ENCODE assay signal across 18 cellular contexts in genomic region chr9:95736891-95737522, GRCh38.
DNase-seq lines count a peak whose midpoint lies in the region; ATAC-seq and TF ChIP-seq lines count a peak whose summit lies in the region.
"Had no signal": no experiment of that assay in that cellular context is flagged by ENCODE, and none has a peak within 500 bp of the region (broad histone marks: within the 10 kb centered on the region; RNA-seq: fewer than 3 reads in every experiment).

No MANE protein-coding gene starts in this region.

- H3K36me3 ChIP-seq in BLaER1 (no peaks in the 10 kb centered on the region), GM23338 (ENCODE audit: insufficient read depth) (no peaks in the 10 kb centered on the region), trophoblast cell (ENCODE audit: control insufficient read depth in 1 of 2, insufficient read depth in 2 of 2, low read length in 2 of 2) (no peaks in the 10 kb centered on the region)
- H3K36me3 ChIP-seq: MG63, Peyer's patch had no signal

- H3K27ac ChIP-seq in BLaER1 = no peak overlapping the region
- H3K27ac ChIP-seq in GM23338 (ENCODE audit: low read depth) = no peak overlapping the region
- H3K27ac ChIP-seq in VCaP = peak overlapping the region; percentile 10; the same call in 1 of the 2 replicates
- peak overlapping the region; percentile 67 for H3K27ac ChIP-seq in trophoblast cell (ENCODE audit: low read depth, low read length)
- H3K27ac ChIP-seq: KMS-11, Peyer's patch had no signal

- peak overlapping the region; percentile 71 for H2BK12ac ChIP-seq in trophoblast cell (ENCODE audit: low read length)

- H3K9me3 ChIP-seq in BLaER1 (no peaks in the 10 kb centered on the region), trophoblast cell (ENCODE audit: insufficient read depth, low read depth, low read length) (no peaks in the 10 kb centered on the region)
- H3K9me3 ChIP-seq: MG63, Peyer's patch had no signal

- no peaks in the 10 kb centered on the region for H3F3A ChIP-seq in GM23338 (replicated peaks; ENCODE audit: low read depth)

- no CpG with 5 or more reads among the region's 15 CpGs for WGBS in trophoblast cell (ENCODE audit: extremely low coverage, insufficient coverage, insufficient read length)

- H3K27me3 Mint-ChIP-seq in GM23338 (ENCODE audit: insufficient read depth, low read depth, poor library complexity) = peaks cover 10% of the 10 kb centered on the region

- peak overlapping the region; percentile 89 for H3K18ac ChIP-seq in trophoblast cell (ENCODE audit: low read length)

- no peak overlapping the region for H3K4me3 ChIP-seq in BLaER1
- no peak overlapping the region for H3K4me3 ChIP-seq in GM23338
- no peak overlapping the region for H3K4me3 ChIP-seq in trophoblast cell (ENCODE audit: low read depth, low read length)
- H3K4me3 ChIP-seq: MG63, Peyer's patch had no signal

- H3K14ac ChIP-seq in trophoblast cell (ENCODE audit: low read length) = peak overlapping the region; percentile 72

- H3K27me3 ChIP-seq in BLaER1 (no peaks in the 10 kb centered on the region), GM23338 (ENCODE audit: insufficient read depth) (no peaks in the 10 kb centered on the region), trophoblast cell (ENCODE audit: insufficient read depth, low read length) (no peaks in the 10 kb centered on the region)
- H3K27me3 ChIP-seq: MG63, Peyer's patch had no signal

- peak overlapping the region; percentile 96 for H4K91ac ChIP-seq in trophoblast cell (ENCODE audit: low read depth, low read length)

- ATAC-seq in GM23338 = peak; percentile 52
- ATAC-seq in HG02642 (IDR thresholded peaks at IDR 0.05; ENCODE audit: poor library complexity, unreplicated experiment) = no peak
- ATAC-seq: T-helper 17 cell had no signal

- peak overlapping the region; percentile 77 for H2AK5ac ChIP-seq in trophoblast cell (ENCODE audit: low read length)

- H3K9ac ChIP-seq in BLaER1 (no peak overlapping the region), trophoblast cell (ENCODE audit: low read length) (no peak overlapping the region)
- H3K9ac ChIP-seq: KMS-11 had no signal

- peak overlapping the region; percentile 97 for H2BK120ac ChIP-seq in trophoblast cell (ENCODE audit: insufficient read depth, low read length, poor library complexity)

- H4K20me1 ChIP-seq in BLaER1 = no peaks in the 10 kb centered on the region
- H4K20me1 ChIP-seq in GM23338 (replicated peaks; ENCODE audit: insufficient read depth) = no peaks in the 10 kb centered on the region

- peak overlapping the region; percentile 80 for H4K8ac ChIP-seq in trophoblast cell (ENCODE audit: low read depth, low read length)

- H3K79me1 ChIP-seq in trophoblast cell (ENCODE audit: low read length) = peaks cover 15% of the 10 kb centered on the region

- peak overlapping the region; percentile 3 for H4K12ac ChIP-seq in trophoblast cell (ENCODE audit: low read depth, low read length)

- H3K79me2 ChIP-seq in GM23338 (replicated peaks; ENCODE audit: insufficient read depth) (no peaks in the 10 kb centered on the region), trophoblast cell (ENCODE audit: control insufficient read depth, insufficient read depth, low read length, poor library complexity) (peaks cover 1% of the 10 kb centered on the region)

- no peak overlapping the region for H3K27ac Mint-ChIP-seq in GM23338
- H3K27ac Mint-ChIP-seq: CD4-positive, CD25-positive, alpha-beta regulatory T cell; T-helper 17 cell had no signal

- H3K4ac ChIP-seq in trophoblast cell (ENCODE audit: low read depth, low read length) = peak overlapping the region; percentile 37

- H3K4me2 ChIP-seq in BLaER1 (peak overlapping the region; percentile 51), GM23338 (no peak overlapping the region), trophoblast cell (ENCODE audit: low read length) (peak overlapping the region; percentile 25)
- H3K4me2 ChIP-seq: KMS-11 had no signal

- H3K4me1 ChIP-seq in BLaER1 = peaks cover 25% of the 10 kb centered on the region
- H3K4me1 ChIP-seq in GM23338 (ENCODE audit: insufficient read depth) = no peaks in the 10 kb centered on the region
- peaks cover 20 to 27% of the 10 kb centered on the region in 2 experiments for H3K4me1 ChIP-seq in trophoblast cell (ENCODE audit: control insufficient read depth in 1 of 2, insufficient read depth in 2 of 2, low read length in 2 of 2)

- H3K36me3 Mint-ChIP-seq in GM23338 (ENCODE audit: low read depth) = no peaks in the 10 kb centered on the region
- H3K36me3 Mint-ChIP-seq: CD4-positive, CD25-positive, alpha-beta regulatory T cell had no signal

- peaks cover 3% of the 10 kb centered on the region; the same call in 1 of the 3 replicates for H3K4me1 Mint-ChIP-seq in GM23338

- no peak for TF ChIP-seq CTCF in GM23338 (conservative IDR thresholded peaks at IDR 0.05; ENCODE audit: low read depth in 2 of 2)
- no peak for TF ChIP-seq CTCF in VCaP (conservative IDR thresholded peaks at IDR 0.05)

- H2BK5ac ChIP-seq in trophoblast cell (ENCODE audit: low read depth, low read length, poor library complexity) = peak overlapping the region; percentile 86

- no peaks in the 10 kb centered on the region for H3K9me3 Mint-ChIP-seq in GM23338
- H3K9me3 Mint-ChIP-seq: CD4-positive, CD25-positive, alpha-beta regulatory T cell had no signal

- no peak overlapping the region; the same call in 2 of the 3 replicates for H3K4me3 Mint-ChIP-seq in GM23338
- H3K4me3 Mint-ChIP-seq: CD4-positive, CD25-positive, alpha-beta regulatory T cell; T-helper 17 cell had no signal

- DNase-seq in GM23338 (ENCODE audit: low spot score) (peak; percentile 12), trophoblast cell (no peak), NCI-H2029 treated with DMSO at 0.1 percent for 48 hours (lab: John Stamatoyannopoulos, UW) (no peak), 8988T (no peak), NCI-H1436 (lab: John Stamatoyannopoulos, UW) (no peak)
- DNase-seq: GOT3, MG63, NCI-H1436 treated with DMSO at 0.1 percent for 48 hours, NCI-H2107, NCI-H446 treated with DMSO at 0.1 percent for 48 hours, Peyer's patch, Right ventricle myocardium superior, T-helper 17 cell had no signal

- 0 out of 2 replicates have a peak overlapping the region, but pooled peaks have one; percentile 35 for H2AFZ ChIP-seq in GM23338
- peak overlapping the region; percentile 32 for H2AFZ ChIP-seq in trophoblast cell (ENCODE audit: insufficient read depth, low read length, poor library complexity)

- H3K23ac ChIP-seq in trophoblast cell (ENCODE audit: low read length) = no peak overlapping the region

- H3K9me2 ChIP-seq in GM23338 (ENCODE audit: insufficient read depth) = no peaks in the 10 kb centered on the region

TF ChIP-seq in GM23338, 12 proteins besides CTCF, POLR2A, EP300 and RAD21 (continues in another document):
- TF ChIP-seq REST (IDR thresholded peaks at IDR 0.05; ENCODE audit: unreplicated experiment) = no peak
- no peak for TF ChIP-seq JUNB (IDR thresholded peaks at IDR 0.05; ENCODE audit: unreplicated experiment)
- no peak for TF ChIP-seq POLR2AphosphoS5 (IDR thresholded peaks at IDR 0.05; ENCODE audit: low read depth)
- TF ChIP-seq NANOG (IDR thresholded peaks at IDR 0.05; ENCODE audit: borderline replicate concordance) = no peak
- no peak for TF ChIP-seq ETS1 (IDR thresholded peaks at IDR 0.05)
- TF ChIP-seq CREB1 (CRISPR knock-in tag; IDR thresholded peaks at IDR 0.05; ENCODE audit: low read depth) = no peak

Comparison
In these comparisons a context has a peak if more than half of its experiments do, and no peak if none do; other contexts are left out.
1. H3K27ac ChIP-seq: peak in VCaP (single experiment) and trophoblast cell (single experiment); none in BLaER1 (single experiment) and GM23338 (single experiment).